ENCODE assay signal across 13 cellular contexts in the genomic region with DNA sequence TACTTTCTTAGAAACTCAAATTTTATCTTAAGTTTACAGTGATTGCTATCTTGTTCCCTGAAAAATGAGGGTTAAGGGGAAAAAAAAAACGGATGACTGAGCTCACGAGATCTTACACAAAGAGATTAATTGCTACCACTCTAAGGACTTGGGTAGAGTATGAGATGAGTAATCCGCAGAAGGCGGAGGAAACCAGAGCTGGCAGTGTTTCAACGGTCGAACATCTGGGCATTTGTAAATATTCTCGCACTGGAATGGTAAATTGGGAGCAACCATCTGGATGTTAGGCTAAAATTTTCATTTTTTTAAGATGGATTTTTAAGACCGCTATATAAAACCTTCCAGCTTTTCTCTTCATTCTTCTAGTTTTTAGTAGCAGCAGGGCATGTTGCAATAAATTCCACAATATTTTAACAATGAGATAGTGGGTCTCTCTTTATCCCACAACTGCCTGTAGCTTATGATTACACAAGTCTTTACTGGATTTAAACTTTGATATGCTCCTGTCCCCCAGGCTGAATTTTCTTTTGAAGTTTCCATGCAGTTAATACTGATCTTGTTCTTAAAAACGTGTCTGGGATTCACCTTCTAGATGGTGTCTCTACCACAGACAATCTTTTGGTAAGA.
DNase-seq lines count a peak whose midpoint lies in the region; ATAC-seq and TF ChIP-seq lines count a peak whose summit lies in the region.
"Had no signal": no experiment of that assay in that cellular context is flagged by ENCODE, and none has a peak within 500 bp of the region (broad histone marks: within the 10 kb centered on the region; RNA-seq: fewer than 3 reads in every experiment).

No MANE protein-coding gene starts in this region.

- CTCF ChIA-PET in Calu3 (lab: Charles Lee): no interaction called here

- peaks cover 2% of the 10 kb centered on the region for H3K9me3 Mint-ChIP-seq in Calu3 (ENCODE audit: low read depth, unreplicated experiment)
- H3K9me3 Mint-ChIP-seq: nephron; stimulated activated naive CD8-positive, alpha-beta T cell treated with anti-CD3 and anti-CD28 coated beads, Interleukin-15, amount 100 ng/mL, for 72 hours had no signal

- no TSS peak for BruUV-seq in Calu3 (replicated peaks; lab: Mats Ljungman, UMichigan)

- H3K36me3 Mint-ChIP-seq in Calu3 (ENCODE audit: insufficient read depth, unreplicated experiment): no peaks in the 10 kb centered on the region

- H3K27me3 Mint-ChIP-seq in Calu3 (ENCODE audit: unreplicated experiment): no peaks in the 10 kb centered on the region
- H3K27me3 Mint-ChIP-seq: stimulated activated naive CD8-positive, alpha-beta T cell treated with anti-CD3 and anti-CD28 coated beads, Interleukin-15, amount 100 ng/mL, for 72 hours had no signal

- no peak overlapping the region for H3K4me3 ChIP-seq in skeletal muscle cell (ENCODE audit: low read depth, low read length)
- H3K4me3 ChIP-seq: breast epithelium had no signal

- no peaks in the 10 kb centered on the region for H3K4me1 Mint-ChIP-seq in Calu3 (ENCODE audit: low read depth, unreplicated experiment)
- H3K4me1 Mint-ChIP-seq: nephron; stimulated activated naive CD8-positive, alpha-beta T cell treated with anti-CD3 and anti-CD28 coated beads, Interleukin-15, amount 100 ng/mL, for 72 hours had no signal

- no peak for ATAC-seq in HG02884 (IDR thresholded peaks at IDR 0.05; ENCODE audit: unreplicated experiment)
- no peak for ATAC-seq in GM18511 (IDR thresholded peaks at IDR 0.05; ENCODE audit: unreplicated experiment)
- ATAC-seq: stimulated activated naive CD8-positive, alpha-beta T cell treated with anti-CD3 and anti-CD28 coated beads, Interleukin-15, amount 100 ng/mL, for 72 hours had no signal

- H3K27ac Mint-ChIP-seq in Calu3 (ENCODE audit: unreplicated experiment): no peak overlapping the region
- H3K27ac Mint-ChIP-seq: nephron; stimulated activated naive CD8-positive, alpha-beta T cell treated with anti-CD3 and anti-CD28 coated beads, Interleukin-15, amount 100 ng/mL, for 72 hours had no signal

- peak; percentile 42 for DNase-seq in GM04503 (ENCODE audit: low read depth)
- DNase-seq in NCI-H2029 (lab: John Stamatoyannopoulos, UW): peak; percentile 56
- DNase-seq in fibroblast of gingiva (ENCODE audit: low read depth): peak; percentile 97
- DNase-seq in skeletal muscle cell (ENCODE audit: low read depth): peak; percentile 69
- DNase-seq in Calu3: no peak
- DNase-seq: activated gamma-delta T cell treated with Interleukin-2 at 50 U/mL for 16 hours; MV-4-11; NCI-H526; stimulated activated naive CD8-positive, alpha-beta T cell treated with anti-CD3 and anti-CD28 coated beads, Interleukin-15, amount 100 ng/mL, for 72 hours had no signal

- no peak overlapping the region for H3K4me3 Mint-ChIP-seq in Calu3 (ENCODE audit: low read depth, unreplicated experiment)
- H3K4me3 Mint-ChIP-seq: nephron; stimulated activated naive CD8-positive, alpha-beta T cell treated with anti-CD3 and anti-CD28 coated beads, Interleukin-15, amount 100 ng/mL, for 72 hours had no signal

- intact Hi-C loops in Calu3 (cut with micrococcal nuclease; ENCODE audit: unreplicated experiment): no loop called here

- no peak for TF ChIP-seq CTCF in Calu3 (IDR thresholded peaks at IDR 0.05; ENCODE audit: unreplicated experiment)
